8 cellular contexts compared by ENCODE assay signal in genomic region chr12:26798013-26798412, GRCh38. TPM values are rescaled to one million over a fixed set of nuclear protein-coding genes. Genes with fewer than 3 reads are reported as not detected.
DNase-seq lines count a peak whose midpoint lies in the region; ATAC-seq and TF ChIP-seq lines count a peak whose summit lies in the region.
"Had no signal": no experiment of that assay in that cellular context is flagged by ENCODE, and none has a peak within 500 bp of the region (broad histone marks: within the 10 kb centered on the region; RNA-seq: fewer than 3 reads in every experiment).

No MANE protein-coding gene starts in this region.

- H3K4me3 Mint-ChIP-seq in osteocyte (ENCODE audit: unreplicated experiment), result no peak overlapping the region

- ATAC-seq in GM18858 (IDR thresholded peaks at IDR 0.05; ENCODE audit: unreplicated experiment) (peak; percentile 67), HG02840 (IDR thresholded peaks at IDR 0.05; ENCODE audit: low FRiP score, unreplicated experiment) (peak; percentile 70), HG02588 (IDR thresholded peaks at IDR 0.05; ENCODE audit: unreplicated experiment) (no peak)
- ATAC-seq: gastrocnemius medialis had no signal

- H3K27me3 Mint-ChIP-seq in osteocyte (ENCODE audit: unreplicated experiment), result no peaks in the 10 kb centered on the region

- H3K9me3 Mint-ChIP-seq in osteocyte (ENCODE audit: unreplicated experiment), result no peaks in the 10 kb centered on the region

- TF ChIP-seq CTCF in osteocyte (IDR thresholded peaks at IDR 0.05), result no peak

- peak overlapping the region; percentile 76 for H3K27ac Mint-ChIP-seq in osteocyte (ENCODE audit: unreplicated experiment)

- peak; percentile 71 for DNase-seq in amniotic epithelial cell (ENCODE audit: low read depth)
- no peak for DNase-seq in osteocyte (ENCODE audit: extremely low spot score, unreplicated experiment)
- DNase-seq in DMS79 (lab: John Stamatoyannopoulos, UW), result no peak
- DNase-seq in DMS79 treated with DMSO at 0.1 percent for 48 hours (lab: John Stamatoyannopoulos, UW), result no peak
- DNase-seq: gastrocnemius medialis had no signal

- H3K4me1 Mint-ChIP-seq in osteocyte (ENCODE audit: unreplicated experiment), result peaks cover 31% of the 10 kb centered on the region

- peaks cover 2% of the 10 kb centered on the region for H3K36me3 Mint-ChIP-seq in osteocyte (ENCODE audit: unreplicated experiment)

RNA-seq across cellular contexts. Expression of gene ITPR2, which starts 35.0 kb away (rescaled TPM):
- 20.5 and 22.1 TPM in 2 replicates for total RNA-seq in osteocyte
